14 cellular contexts compared by ENCODE assay signal in genomic region chr2:128502638-128503246, GRCh38.
"Had no signal": no experiment of that assay in that cellular context is flagged by ENCODE, and none has a peak within 500 bp of the region (broad histone marks: within the 10 kb centered on the region; RNA-seq: fewer than 3 reads in every experiment).

No MANE protein-coding gene starts in this region.

- H3K27me3 ChIP-seq: pancreas, sigmoid colon, thyroid gland had no signal

- H3K27ac Mint-ChIP-seq: activated naive CD8-positive, alpha-beta T cell; naive thymus-derived CD8-positive, alpha-beta T cell; stimulated activated memory B cell treated with anti-CD40 and anti-IgM and Interleukin-4, amounts not matched to agents 10 μg/mL and 1 μg/mL and 100 μg/mL, for 72 hours; T-helper 1 cell treated with Interleukin-12 subunit alpha and Interleukin-12 subunit beta and Interleukin-4 antibody, amounts not matched to agents 30 μg/mL and 1 μg/mL, for 36 hours had no signal

- H3K36me3 ChIP-seq: pancreas, sigmoid colon, thyroid gland had no signal

- H3K4me1 ChIP-seq: pancreas, sigmoid colon, thyroid gland had no signal

- H3K4me3 ChIP-seq: pancreas, sigmoid colon, thyroid gland had no signal

- H3K9me3 ChIP-seq: pancreas, sigmoid colon, thyroid gland had no signal

- DNase-seq: activated CD4-positive, CD25-positive, alpha-beta regulatory T cell treated with anti-CD3 and anti-CD28 coated beads, Interleukin-2, amount 50 U/mL, for 72 hours; activated CD8-positive, alpha-beta memory T cell treated with anti-CD3 and anti-CD28 coated beads for 24 hours; amniotic stem cell; foreskin fibroblast; mesenchymal stem cell; naive thymus-derived CD8-positive, alpha-beta T cell; sigmoid colon; stimulated activated CD4-positive, alpha-beta T cell treated with anti-CD3 and anti-CD28 coated beads, Interleukin-4, amount 100 ng/mL, for 24 hours; thyroid gland had no signal

- H3K36me3 Mint-ChIP-seq: activated naive CD8-positive, alpha-beta T cell; naive thymus-derived CD8-positive, alpha-beta T cell; stimulated activated memory B cell treated with anti-CD40 and anti-IgM and Interleukin-4, amounts not matched to agents 10 μg/mL and 1 μg/mL and 100 μg/mL, for 72 hours had no signal

- H3K27ac ChIP-seq: epithelial cell of prostate, pancreas, sigmoid colon, thyroid gland had no signal

- H3K9me3 Mint-ChIP-seq: naive thymus-derived CD8-positive, alpha-beta T cell; stimulated activated memory B cell treated with anti-CD40 and anti-IgM and Interleukin-4, amounts not matched to agents 10 μg/mL and 1 μg/mL and 100 μg/mL, for 72 hours; T-helper 1 cell treated with Interleukin-12 subunit alpha and Interleukin-12 subunit beta and Interleukin-4 antibody, amounts not matched to agents 30 μg/mL and 1 μg/mL, for 36 hours had no signal

- H3K27me3 Mint-ChIP-seq: activated naive CD8-positive, alpha-beta T cell had no signal

- ATAC-seq: naive thymus-derived CD8-positive, alpha-beta T cell; pancreas; stimulated activated memory B cell treated with anti-CD40 and anti-IgM and Interleukin-4, amounts not matched to agents 10 μg/mL and 1 μg/mL and 100 μg/mL, for 72 hours had no signal

- H3K4me3 Mint-ChIP-seq: activated naive CD8-positive, alpha-beta T cell; naive thymus-derived CD8-positive, alpha-beta T cell; stimulated activated memory B cell treated with anti-CD40 and anti-IgM and Interleukin-4, amounts not matched to agents 10 μg/mL and 1 μg/mL and 100 μg/mL, for 72 hours; T-helper 1 cell treated with Interleukin-12 subunit alpha and Interleukin-12 subunit beta and Interleukin-4 antibody, amounts not matched to agents 30 μg/mL and 1 μg/mL, for 36 hours had no signal
